In genomic region chrX:136369377-136369776, GRCh38 we compare ENCODE assay signal across 30 cellular contexts.
"Had no signal": no experiment of that assay in that cellular context is flagged by ENCODE, and none has a peak within 500 bp of the region (broad histone marks: within the 10 kb centered on the region; RNA-seq: fewer than 3 reads in every experiment).

No MANE protein-coding gene starts in this region.

- DNase-seq: activated B cell treated with CpG ODN at 0.5 μM for 24 hours; activated CD4-positive, alpha-beta memory T cell treated with anti-CD3 and anti-CD28 coated beads, Interleukin-2, amount 10 ng/mL, durations not matched to agents 7 days and 5 days; activated CD4-positive, alpha-beta T cell treated with anti-CD3 and anti-CD28 coated beads for 4 hours; activated CD4-positive, alpha-beta T cell treated with anti-CD3 and anti-CD28 coated beads, Interleukin-2, amount 50 U/mL, for 1 hour; activated CD4-positive, CD25-positive, alpha-beta regulatory T cell treated with anti-CD3 and anti-CD28 coated beads, Interleukin-2, amount 50 U/mL, for 72 hours; activated CD8-positive, alpha-beta memory T cell treated with anti-CD3 and anti-CD28 coated beads for 24 hours; activated CD8-positive, alpha-beta memory T cell treated with anti-CD3 and anti-CD28 coated beads, Interleukin-2, amount 10 ng/mL, durations not matched to agents 7 days and 5 days; activated CD8-positive, alpha-beta memory T cell treated with anti-CD3 and anti-CD28 coated beads, Interleukin-2, amount 50 U/mL, for 48 hours; activated effector memory CD4-positive, alpha-beta T cell treated with Interleukin-2 at 50 U/mL for 16 hours; activated naive CD4-positive, alpha-beta T cell treated with anti-CD3 and anti-CD28 coated beads, Interleukin-2, amount 10 ng/mL, durations not matched to agents 7 days and 5 days; activated T-cell treated with anti-CD3 and anti-CD28 coated beads, Interleukin-2, amount 50 U/mL, for 48 hours; amniotic stem cell; aorta; KG1; NCI-H1105; NCI-H1417 treated with DMSO at 0.1 percent for 48 hours; NCI-H187 treated with DMSO at 0.1 percent for 48 hours; NCI-H2081; NCI-H510A; NCI-H526; NCI-H748 treated with DMSO at 0.1 percent for 48 hours; PC-9; Right ventricle myocardium superior; SW 1271; T-helper 1 cell; T-helper 2 cell; T-helper 9 cell had no signal

- H2AFZ ChIP-seq: PC-9 had no signal

- H3K4me3 ChIP-seq: PC-9 had no signal

- ATAC-seq: activated CD8-positive, alpha-beta memory T cell treated with anti-CD3 and anti-CD28 coated beads, Interleukin-2, amount 10 ng/mL, durations not matched to agents 7 days and 5 days had no signal

- H3K27ac Mint-ChIP-seq: activated B cell treated with CpG ODN at 0.5 μM for 24 hours; activated CD4-positive, alpha-beta memory T cell treated with anti-CD3 and anti-CD28 coated beads, Interleukin-2, amount 10 ng/mL, durations not matched to agents 7 days and 5 days; activated CD8-positive, alpha-beta memory T cell treated with anti-CD3 and anti-CD28 coated beads, Interleukin-2, amount 10 ng/mL, durations not matched to agents 7 days and 5 days; activated naive CD4-positive, alpha-beta T cell treated with anti-CD3 and anti-CD28 coated beads, Interleukin-2, amount 10 ng/mL, durations not matched to agents 7 days and 5 days; activated naive CD8-positive, alpha-beta T cell had no signal

- H3K27ac ChIP-seq: PC-9, VCaP had no signal

- FAIRE-seq: RCC 7860 had no signal

- H3K4me3 Mint-ChIP-seq: activated B cell treated with CpG ODN at 0.5 μM for 24 hours; activated CD4-positive, alpha-beta memory T cell treated with anti-CD3 and anti-CD28 coated beads, Interleukin-2, amount 10 ng/mL, durations not matched to agents 7 days and 5 days; activated CD8-positive, alpha-beta memory T cell treated with anti-CD3 and anti-CD28 coated beads, Interleukin-2, amount 10 ng/mL, durations not matched to agents 7 days and 5 days; activated naive CD4-positive, alpha-beta T cell treated with anti-CD3 and anti-CD28 coated beads, Interleukin-2, amount 10 ng/mL, durations not matched to agents 7 days and 5 days; activated naive CD8-positive, alpha-beta T cell had no signal

- H3K4me1 Mint-ChIP-seq: activated B cell treated with CpG ODN at 0.5 μM for 24 hours; activated CD8-positive, alpha-beta memory T cell treated with anti-CD3 and anti-CD28 coated beads, Interleukin-2, amount 10 ng/mL, durations not matched to agents 7 days and 5 days; activated naive CD4-positive, alpha-beta T cell treated with anti-CD3 and anti-CD28 coated beads, Interleukin-2, amount 10 ng/mL, durations not matched to agents 7 days and 5 days had no signal

- H3K4me2 ChIP-seq: PC-9 had no signal

- H3K36me3 Mint-ChIP-seq: activated CD8-positive, alpha-beta memory T cell treated with anti-CD3 and anti-CD28 coated beads, Interleukin-2, amount 10 ng/mL, durations not matched to agents 7 days and 5 days; activated naive CD4-positive, alpha-beta T cell treated with anti-CD3 and anti-CD28 coated beads, Interleukin-2, amount 10 ng/mL, durations not matched to agents 7 days and 5 days; activated naive CD8-positive, alpha-beta T cell had no signal

- H3K9me3 Mint-ChIP-seq: activated B cell treated with CpG ODN at 0.5 μM for 24 hours; activated CD4-positive, alpha-beta memory T cell treated with anti-CD3 and anti-CD28 coated beads, Interleukin-2, amount 10 ng/mL, durations not matched to agents 7 days and 5 days; activated naive CD4-positive, alpha-beta T cell treated with anti-CD3 and anti-CD28 coated beads, Interleukin-2, amount 10 ng/mL, durations not matched to agents 7 days and 5 days had no signal
